Comparison of ENCODE assay signal across 8 cellular contexts in the genomic region with DNA sequence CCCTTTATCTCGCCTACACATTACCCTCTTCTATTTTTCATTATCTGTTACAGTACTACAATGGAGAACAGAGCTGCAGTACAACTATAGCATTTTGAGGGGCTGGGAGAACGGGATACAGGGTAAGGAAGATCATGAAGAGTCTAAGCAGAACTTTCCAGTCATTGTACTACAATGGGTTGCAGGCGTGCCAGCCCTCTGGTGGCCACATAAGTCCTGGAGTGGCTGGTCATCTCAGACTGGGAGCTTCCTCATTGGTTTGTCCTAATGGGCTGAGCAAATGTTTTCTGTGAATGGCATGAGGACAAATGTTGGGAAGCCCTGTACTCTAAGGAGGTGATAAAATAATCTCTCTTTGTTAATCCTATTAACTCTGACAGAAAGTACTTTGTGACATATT. TPM values are rescaled to one million over a fixed set of nuclear protein-coding genes. Genes with fewer than 3 reads are reported as not detected.
DNase-seq lines count a peak whose midpoint lies in the region; ATAC-seq and TF ChIP-seq lines count a peak whose summit lies in the region.

No MANE protein-coding gene starts in this region.

- peak; percentile 18 for TF ChIP-seq CTCF in colonic mucosa (IDR thresholded peaks at IDR 0.05)
- TF ChIP-seq CTCF in progenitor cell of endocrine pancreas (IDR thresholded peaks at IDR 0.05; ENCODE audit: unreplicated experiment), result peak; percentile 44

- no peaks in the 10 kb centered on the region for H3K4me1 Mint-ChIP-seq in progenitor cell of endocrine pancreas (ENCODE audit: low read depth)

- no peak overlapping the region for H3K4me3 Mint-ChIP-seq in progenitor cell of endocrine pancreas (ENCODE audit: low read depth)

- no peaks in the 10 kb centered on the region for H3K27me3 Mint-ChIP-seq in progenitor cell of endocrine pancreas

- H3K9me3 ChIP-seq in colonic mucosa, result no peaks in the 10 kb centered on the region

- H3K9me3 Mint-ChIP-seq in progenitor cell of endocrine pancreas (ENCODE audit: low read depth), result peaks cover 1% of the 10 kb centered on the region

- H3K9ac ChIP-seq in colonic mucosa (ENCODE audit: low read depth in 2 of 2, low read length in 2 of 2), result no peak overlapping the region

- H3K4me1 ChIP-seq in colonic mucosa, result no peaks in the 10 kb centered on the region

- H3K27me3 ChIP-seq in colonic mucosa, result no peaks in the 10 kb centered on the region

- DNase-seq in DMS153 (lab: John Stamatoyannopoulos, UW) (peak; percentile 33), DMS153 treated with DMSO at 0.1 percent for 48 hours (lab: John Stamatoyannopoulos, UW; ENCODE audit: unreplicated experiment) (no peak), NCI-H1092 (lab: John Stamatoyannopoulos, UW) (peak; percentile 16), colonic mucosa (peak; percentile 25), progenitor cell of endocrine pancreas (ENCODE audit: low spot score, unreplicated experiment) (no peak)
- no peak for DNase-seq in stimulated activated CD4-positive, alpha-beta T cell treated with anti-CD3 and anti-CD28 coated beads, Interleukin-2, amount 100 ng/mL, for 24 hours

- no peaks in the 10 kb centered on the region for H3K36me3 ChIP-seq in colonic mucosa

- intact Hi-C loops in colonic mucosa (cut with DNase I), result loop anchor here (10.0 kb wide), 1 partner anchor 179 kb away; no protein-coding TSS in a partner anchor

- H3K4me3 ChIP-seq in colonic mucosa, result no peak overlapping the region

- peaks cover 2% of the 10 kb centered on the region for H3K36me3 Mint-ChIP-seq in progenitor cell of endocrine pancreas (ENCODE audit: insufficient read depth)

- H3K27ac ChIP-seq in colonic mucosa, result no peak overlapping the region

- no peak overlapping the region for H3K27ac Mint-ChIP-seq in progenitor cell of endocrine pancreas

- ATAC-seq in GM19328 (IDR thresholded peaks at IDR 0.05; ENCODE audit: unreplicated experiment) (no peak), HG03280 (IDR thresholded peaks at IDR 0.05; ENCODE audit: unreplicated experiment) (no peak)

RNA-seq across cellular contexts. Expression of gene TMEM106B, which starts 33.0 kb away (rescaled TPM):
- total RNA-seq in colonic mucosa, result 10 to 100 TPM; 37.8 to 52.3 TPM
- 39.3 and 44.7 TPM in 2 replicates for total RNA-seq in progenitor cell of endocrine pancreas

Comparison
In these comparisons a context has a peak if more than half of its experiments do, and no peak if none do; other contexts are left out.
1. DNase-seq: peak in DMS153 (single experiment), NCI-H1092 (single experiment) and colonic mucosa (single experiment); none in DMS153 treated with DMSO at 0.1 percent for 48 hours (single experiment), progenitor cell of endocrine pancreas (single experiment) and stimulated activated CD4-positive, alpha-beta T cell treated with anti-CD3 and anti-CD28 coated beads, Interleukin-2, amount 100 ng/mL, for 24 hours (0 of 2).